ENCODE assay signal across 19 cellular contexts in genomic region chr6:157162756-157163433, GRCh38.
DNase-seq lines count a peak whose midpoint lies in the region; TF ChIP-seq lines count a peak whose summit lies in the region.
"Had no signal": no experiment of that assay in that cellular context is flagged by ENCODE, and none has a peak within 500 bp of the region (broad histone marks: within the 10 kb centered on the region; RNA-seq: fewer than 3 reads in every experiment).

No MANE protein-coding gene starts in this region.

- in situ Hi-C loops in SK-MEL-5 (cut with HindIII; ENCODE audit: low pct_unique_long_range_greater_than_20kb, low sequenced_read_pairs): no loop called here

- peaks cover 14% of the 10 kb centered on the region for H3K36me3 ChIP-seq in endodermal cell (ENCODE audit: control insufficient read depth, insufficient read depth, low read length)

- H3K9me3 ChIP-seq in endodermal cell (ENCODE audit: control insufficient read depth, low read length): no peaks in the 10 kb centered on the region
- H3K9me3 ChIP-seq: right lobe of liver, upper lobe of left lung had no signal

- peaks cover 19% of the 10 kb centered on the region for H3K36me3 Mint-ChIP-seq in endodermal cell (ENCODE audit: low read depth)
- H3K36me3 Mint-ChIP-seq in T-helper 2 cell treated with Interferon-gamma antibody and Interleukin-4, amounts not matched to agents 5 μg/mL and 100 μg/mL, for 36 hours (ENCODE audit: low read depth): peaks cover 2% of the 10 kb centered on the region

- peaks cover 35% of the 10 kb centered on the region for H3K4me1 ChIP-seq in endodermal cell (ENCODE audit: control insufficient read depth, insufficient read depth, low read length)
- H3K4me1 ChIP-seq: right lobe of liver had no signal

- no peaks in the 10 kb centered on the region for H3K27me3 Mint-ChIP-seq in endodermal cell (ENCODE audit: insufficient read depth)
- H3K27me3 Mint-ChIP-seq in T-helper 2 cell treated with Interferon-gamma antibody and Interleukin-4, amounts not matched to agents 5 μg/mL and 100 μg/mL, for 36 hours (ENCODE audit: low read depth): no peaks in the 10 kb centered on the region

- H3K9ac ChIP-seq in endodermal cell (ENCODE audit: extremely low read depth, low read length, poor library complexity, severe bottlenecking): no peak overlapping the region

- no peak overlapping the region for H3K4me3 Mint-ChIP-seq in endodermal cell
- H3K4me3 Mint-ChIP-seq in T-helper 2 cell treated with Interferon-gamma antibody and Interleukin-4, amounts not matched to agents 5 μg/mL and 100 μg/mL, for 36 hours: no peak overlapping the region

- H3K27me3 ChIP-seq in endodermal cell (ENCODE audit: control insufficient read depth, insufficient read depth, low read length, poor library complexity, severe bottlenecking): no peaks in the 10 kb centered on the region
- H3K27me3 ChIP-seq: right lobe of liver, upper lobe of left lung had no signal

- peak overlapping the region; percentile 72 for H3K27ac ChIP-seq in endodermal cell (ENCODE audit: low read depth, low read length)
- H3K27ac ChIP-seq: right lobe of liver, upper lobe of left lung had no signal

- peak overlapping the region; percentile 89 for H3K27ac Mint-ChIP-seq in endodermal cell
- H3K27ac Mint-ChIP-seq in T-helper 2 cell treated with Interferon-gamma antibody and Interleukin-4, amounts not matched to agents 5 μg/mL and 100 μg/mL, for 36 hours: no peak overlapping the region

- DNase-seq in SK-MEL-5 (ENCODE audit: low read depth, low spot score): peak; percentile 55
- DNase-seq in endodermal cell: no peak
- DNase-seq in left kidney (ENCODE audit: low read depth, low spot score): peak; percentile 42
- peak; percentile 80 for DNase-seq in retina
- no peak for DNase-seq in inferior parietal cortex (ENCODE audit: extremely low spot score)
- DNase-seq in NCI-H226: no peak
- DNase-seq in T-helper 2 cell treated with Interferon-gamma antibody and Interleukin-4, amounts not matched to agents 5 μg/mL and 100 μg/mL, for 36 hours (ENCODE audit: low spot score): no peak
- DNase-seq: activated naive CD4-positive, alpha-beta T cell; activated T-cell treated with anti-CD3 and anti-CD28 coated beads for 4 hours; aorta; DMS79; Karpas-422; kidney glomerular epithelial cell; NCI-H1092; NCI-H2107; NCI-H526; right lobe of liver; stimulated activated naive CD4-positive, alpha-beta T cell treated with Interleukin-2 at 50 U/mL for 16 hours; upper lobe of left lung had no signal

- peak; percentile 28 for TF ChIP-seq CTCF in endodermal cell (conservative IDR thresholded peaks at IDR 0.05)

- 85 to 93% methylated on average over 8 to 19 of the region's 19 CpGs for WGBS in endodermal cell (ENCODE audit: insufficient coverage in 1 of 2, insufficient read length in 1 of 2), 2 experiments

- H3K4me1 Mint-ChIP-seq in endodermal cell: peaks cover 57% of the 10 kb centered on the region
- no peaks in the 10 kb centered on the region for H3K4me1 Mint-ChIP-seq in T-helper 2 cell treated with Interferon-gamma antibody and Interleukin-4, amounts not matched to agents 5 μg/mL and 100 μg/mL, for 36 hours (ENCODE audit: low read depth)

- H3K9me3 Mint-ChIP-seq in endodermal cell: no peaks in the 10 kb centered on the region
- no peaks in the 10 kb centered on the region for H3K9me3 Mint-ChIP-seq in T-helper 2 cell treated with Interferon-gamma antibody and Interleukin-4, amounts not matched to agents 5 μg/mL and 100 μg/mL, for 36 hours

- no peak overlapping the region for H3K4me3 ChIP-seq in endodermal cell (ENCODE audit: low read length)
- H3K4me3 ChIP-seq: right lobe of liver, upper lobe of left lung had no signal

Comparison
In these comparisons a context has a peak if more than half of its experiments do, and no peak if none do; other contexts are left out.
1. DNase-seq: peak in SK-MEL-5 (single experiment), left kidney (single experiment) and retina (single experiment); none in endodermal cell (single experiment), inferior parietal cortex (single experiment), NCI-H226 (single experiment) and T-helper 2 cell treated with Interferon-gamma antibody and Interleukin-4, amounts not matched to agents 5 μg/mL and 100 μg/mL, for 36 hours (single experiment).